ENCODE assay signal across 8 cellular contexts in genomic region chr7:6272481-6273323, GRCh38. TPM values are rescaled to one million over a fixed set of nuclear protein-coding genes. Genes with fewer than 3 reads are reported as not detected.
DNase-seq lines count a peak whose midpoint lies in the region; ATAC-seq and TF ChIP-seq lines count a peak whose summit lies in the region.

Gene CYTH3, minus strand, starts transcription at chr7:6272624. Its CDS starts 117 bp downstream, at chr7:6272507.

- intact Hi-C loops in breast epithelium (cut with DNase I; ENCODE audit: low total_unique reads) = no loop called here

- no peaks in the 10 kb centered on the region for H3K4me1 ChIP-seq in breast epithelium

- H3K9me3 ChIP-seq in breast epithelium = no peaks in the 10 kb centered on the region

- H3K27me3 ChIP-seq in breast epithelium = no peaks in the 10 kb centered on the region

- DNase-seq in NCI-H1436 (lab: John Stamatoyannopoulos, UW) = peak; percentile 65
- no peak for DNase-seq in NCI-H1436 treated with DMSO at 0.1 percent for 48 hours (lab: John Stamatoyannopoulos, UW)
- DNase-seq in NCI-H1930 (lab: John Stamatoyannopoulos, UW) = peak; percentile 63 to 83
- peak; percentile 56 to 79 for DNase-seq in breast epithelium (ENCODE audit: low spot score in 2 of 2)
- DNase-seq in iPS-NIHi7 (ENCODE audit: extremely low spot score) = peak; percentile 99

- no peak for TF ChIP-seq POLR2A in breast epithelium (IDR thresholded peaks at IDR 0.05)

- H3K27ac ChIP-seq in VCaP = peak within 1 kb of the TSS; percentile 98
- H3K27ac ChIP-seq in breast epithelium = peak within 1 kb of the TSS; percentile 73 to 84
- H3K27ac ChIP-seq in skin epidermis = peak within 1 kb of the TSS; percentile 56 to 94 (median 85)

- TF ChIP-seq CTCF in VCaP (conservative IDR thresholded peaks at IDR 0.05) (no peak), breast epithelium (IDR thresholded peaks at IDR 0.05) (peak in 1 of 3 donors; percentile 12)

- H3K36me3 ChIP-seq in breast epithelium = no peaks in the 10 kb centered on the region

- peak; percentile 94 for ATAC-seq in HG02759 (IDR thresholded peaks at IDR 0.05; ENCODE audit: unreplicated experiment)

- H3K4me3 ChIP-seq in breast epithelium (peak within 1 kb of the TSS; percentile 79 to 98 (median 94)), skin epidermis (peak within 1 kb of the TSS; percentile 81 to 99 (median 88))

RNA-seq across cellular contexts. Expression of gene CYTH3, which starts in this region (rescaled TPM):
- 10 to 100 TPM; 23.6 to 46.4 (median 33.4) TPM for total RNA-seq in breast epithelium
